ENCODE assay signal across 9 cellular contexts in genomic region chr16:85350973-85351372, GRCh38.
DNase-seq lines count a peak whose midpoint lies in the region; ATAC-seq and TF ChIP-seq lines count a peak whose summit lies in the region.
"Had no signal": no experiment of that assay in that cellular context is flagged by ENCODE, and none has a peak within 500 bp of the region (broad histone marks: within the 10 kb centered on the region; RNA-seq: fewer than 3 reads in every experiment).

No MANE protein-coding gene starts in this region.

- no peak overlapping the region for H3K27ac ChIP-seq in HEK293 (ENCODE audit: extremely low read depth, low read depth, low read length)
- no peak overlapping the region for H3K27ac ChIP-seq in PC-9
- peak overlapping the region in 1 of 4 donors; percentile 39 for H3K27ac ChIP-seq in esophagus squamous epithelium
- H3K27ac ChIP-seq: KMS-11 had no signal

- CTCF ChIA-PET in HEK293 (lab: Yijun Ruan, JAX): interaction anchor here (1.0 kb wide), 1 partner anchor 68 kb away, joined by 3 read pairs; no protein-coding TSS in a partner anchor
- CTCF ChIA-PET in PC-9 (lab: Charles Lee): interaction anchor here (0.7 kb wide), 1 partner anchor 53 kb away, joined by 3 read pairs; no protein-coding TSS in a partner anchor

- TF ChIP-seq CTCF in HEK293 (tag by site-specific recombination; IDR thresholded peaks at IDR 0.05) (no peak), PC-9 (conservative IDR thresholded peaks at IDR 0.05) (no peak), esophagus squamous epithelium (IDR thresholded peaks at IDR 0.05) (peak in 1 of 6 experiments; percentile 10), natural killer cell (IDR thresholded peaks at IDR 0.05) (no peak)

- ATAC-seq in GM19351 (IDR thresholded peaks at IDR 0.05; ENCODE audit: unreplicated experiment) (no peak), natural killer cell (no peak)

- no peaks in the 10 kb centered on the region for H3K36me3 Mint-ChIP-seq in natural killer cell

- H3K4me2 ChIP-seq in PC-9: peak overlapping the region; percentile 17; the same call in 1 of the 2 replicates
- H3K4me2 ChIP-seq: KMS-11 had no signal

- peaks cover 43% of the 10 kb centered on the region for H3F3A ChIP-seq in PC-9 (ENCODE audit: insufficient read depth, low read depth)

- POLR2A ChIA-PET in HEK293 (lab: Yijun Ruan, JAX): interaction anchor here (0.8 kb wide), 1 partner anchor 11 kb away, joined by 3 read pairs; no protein-coding TSS in a partner anchor
- POLR2A ChIA-PET in PC-9 (lab: Charles Lee; ENCODE audit: unreplicated experiment): no interaction called here

- H3K79me2 ChIP-seq in PC-9 (ENCODE audit: low read depth): no peaks in the 10 kb centered on the region

- in situ Hi-C loops in KBM-7 (cut with MboI; ENCODE audit: low pct_unique_long_range_greater_than_20kb, low sequenced_read_pairs): no loop called here

- H3K4me3 Mint-ChIP-seq in natural killer cell: no peak overlapping the region

- DNase-seq in PC-9 (peak; percentile 94 to 95), esophagus squamous epithelium (lab: John Stamatoyannopoulos, UW) (peak; percentile 26), occipital lobe (lab: John Stamatoyannopoulos, UW) (peak; percentile 82), natural killer cell (no peak), erythroblast (lab: John Stamatoyannopoulos, UW) (no peak), KBM-7 (no peak)

- no peaks in the 10 kb centered on the region for H3K4me1 Mint-ChIP-seq in natural killer cell

- no peaks in the 10 kb centered on the region for H3K9me3 Mint-ChIP-seq in natural killer cell

- H3K36me3 ChIP-seq in HEK293 (ENCODE audit: control insufficient read depth in 2 of 2, insufficient read depth in 1 of 2, low read length in 2 of 2) (no peaks in the 10 kb centered on the region), PC-9 (ENCODE audit: low read depth) (no peaks in the 10 kb centered on the region), esophagus squamous epithelium (no peaks in the 10 kb centered on the region)

- intact Hi-C loops in PC-9 (cut with micrococcal nuclease; ENCODE audit: unreplicated experiment): loop anchor here (1.0 to 10.0 kb wide), 5 partner anchors 16 to 394 kb away; no protein-coding TSS in a partner anchor
- intact Hi-C loops in esophagus squamous epithelium (cut with DNase I): no loop called here
- intact Hi-C loops in natural killer cell (cut with micrococcal nuclease): no loop called here

- no peaks in the 10 kb centered on the region for H3K27me3 Mint-ChIP-seq in natural killer cell (ENCODE audit: low read depth in 2 of 2)

- H3K4me1 ChIP-seq in HEK293 (ENCODE audit: control insufficient read depth, insufficient read depth, low read length) (no peaks in the 10 kb centered on the region), PC-9 (replicated peaks; ENCODE audit: insufficient read depth) (peaks cover 54% of the 10 kb centered on the region), esophagus squamous epithelium (peaks cover 20 to 66% (median 24%) of the 10 kb centered on the region in 3 donors)

- TF ChIP-seq POLR2A in esophagus squamous epithelium (IDR thresholded peaks at IDR 0.05): no peak
- no peak for TF ChIP-seq POLR2A in erythroblast (IDR thresholded peaks at IDR 0.05; ENCODE audit: low read length)

- H3K9me2 ChIP-seq in PC-9 (ENCODE audit: insufficient read depth): no peaks in the 10 kb centered on the region

- H3K9me3 ChIP-seq in HEK293 (ENCODE audit: control insufficient read depth, insufficient read depth, low read depth, low read length): no peaks in the 10 kb centered on the region
- H3K9me3 ChIP-seq in PC-9 (ENCODE audit: insufficient read depth, low read depth): no peaks in the 10 kb centered on the region
- H3K9me3 ChIP-seq in esophagus squamous epithelium: no peaks in the 10 kb centered on the region

- H3K27me3 ChIP-seq in PC-9 (ENCODE audit: insufficient read depth, low read depth) (no peaks in the 10 kb centered on the region), esophagus squamous epithelium (peaks cover 0 to 17% (median 0%) of the 10 kb centered on the region in 4 donors)

- 0% methylated on average over 1 to 2 of the region's 4 CpGs for WGBS in esophagus squamous epithelium, 2 donors

- H3K4me3 ChIP-seq in HEK293 (ENCODE audit: low read depth, low read length) (no peak overlapping the region), PC-9 (no peak overlapping the region), esophagus squamous epithelium (no peak overlapping the region)

- H3K27ac Mint-ChIP-seq in natural killer cell: no peak overlapping the region

- H4K20me1 ChIP-seq in PC-9 (ENCODE audit: insufficient read depth): no peaks in the 10 kb centered on the region

- H2AFZ ChIP-seq in PC-9: no peak overlapping the region

- BruUV-seq in PC-9 (replicated peaks; lab: Mats Ljungman, UMichigan): no TSS peak

TF ChIP-seq in HEK293, 187 proteins besides CTCF, POLR2A, EP300 and RAD21 (continues in another document):
- peak; percentile 87 for TF ChIP-seq GLIS1 (tag by site-specific recombination; IDR thresholded peaks at IDR 0.05)
- TF ChIP-seq ZNF341 (tag by site-specific recombination; IDR thresholded peaks at IDR 0.05; ENCODE audit: low read depth): peak; percentile 98
- peak; percentile 92 for TF ChIP-seq ZSCAN30 (tag by site-specific recombination; IDR thresholded peaks at IDR 0.05)
- TF ChIP-seq ZNF670 (tag by site-specific recombination; IDR thresholded peaks at IDR 0.05; ENCODE audit: low read depth): no peak
- no peak for TF ChIP-seq ZNF404 (tag by site-specific recombination; IDR thresholded peaks at IDR 0.05)
- TF ChIP-seq ZNF133 (tag by site-specific recombination; IDR thresholded peaks at IDR 0.05): no peak
- TF ChIP-seq ZBTB20 (tag by site-specific recombination; IDR thresholded peaks at IDR 0.05): peak; percentile 32; the same call in 1 of the 2 replicates
- TF ChIP-seq ZNF701 (tag by site-specific recombination; IDR thresholded peaks at IDR 0.05): no peak
- TF ChIP-seq GLIS2 (tag by site-specific recombination; IDR thresholded peaks at IDR 0.05): peak; percentile 73
- TF ChIP-seq SP7 (tag by site-specific recombination; IDR thresholded peaks at IDR 0.05): 0 out of 2 replicates have a peak, but pooled peaks have one; percentile 48
- TF ChIP-seq ZNF660 (tag by site-specific recombination; IDR thresholded peaks at IDR 0.05): peak; percentile 93
- peak; percentile 65; the same call in 1 of the 2 replicates for TF ChIP-seq PATZ1 (tag by site-specific recombination; IDR thresholded peaks at IDR 0.05)
- TF ChIP-seq ZNF148 (tag by site-specific recombination; IDR thresholded peaks at IDR 0.05; ENCODE audit: borderline replicate concordance): no peak
- TF ChIP-seq ZIC2 (tag by site-specific recombination; IDR thresholded peaks at IDR 0.05): peak; percentile 74
- peak; percentile 47; the same call in 1 of the 2 replicates for TF ChIP-seq ZNF548 (tag by site-specific recombination; IDR thresholded peaks at IDR 0.05)
- peak; percentile 52; the same call in 1 of the 2 replicates for TF ChIP-seq ZNF398 (tag by site-specific recombination; IDR thresholded peaks at IDR 0.05)
- no peak for TF ChIP-seq ZNF544 (tag by site-specific recombination; IDR thresholded peaks at IDR 0.05)
- peak; percentile 25; the same call in 1 of the 2 replicates for TF ChIP-seq ZNF423 (tag by site-specific recombination; IDR thresholded peaks at IDR 0.05)

Comparison
In these comparisons a context has a peak if more than half of its experiments do, and no peak if none do; other contexts are left out.
1. DNase-seq: peak in PC-9 (2 of 2), esophagus squamous epithelium (single experiment) and occipital lobe (single experiment); none in natural killer cell (single experiment), erythroblast (0 of 2) and KBM-7 (single experiment).